In the genomic region with DNA sequence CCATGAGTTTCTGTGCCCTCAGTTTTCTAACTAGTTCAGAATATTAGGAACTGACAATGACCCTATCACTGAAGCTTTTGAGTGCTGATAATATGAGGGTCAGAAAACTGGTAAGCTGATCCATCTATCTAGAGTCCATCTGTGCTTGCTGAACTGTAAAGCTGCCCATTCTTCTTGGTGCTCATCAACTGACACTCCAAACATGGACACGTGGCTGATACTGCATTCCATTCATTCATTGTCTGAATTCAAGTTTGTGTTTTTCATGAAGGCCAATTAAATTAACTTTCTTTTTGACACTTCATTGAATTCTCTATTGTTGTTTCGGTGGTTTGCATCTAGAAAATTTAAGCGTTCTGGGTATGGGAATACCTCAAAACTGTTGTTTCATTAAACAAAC, we compare ENCODE assay signal across 18 cellular contexts. TPM values are rescaled to one million over a fixed set of nuclear protein-coding genes. Genes with fewer than 3 reads are reported as not detected.
DNase-seq lines count a peak whose midpoint lies in the region; ATAC-seq and TF ChIP-seq lines count a peak whose summit lies in the region.
"Had no signal": no experiment of that assay in that cellular context is flagged by ENCODE, and none has a peak within 500 bp of the region (broad histone marks: within the 10 kb centered on the region; RNA-seq: fewer than 3 reads in every experiment).

No MANE protein-coding gene starts in this region.

- H3K4ac ChIP-seq in IMR-90 (ENCODE audit: low read depth, low read length) (peak overlapping the region; percentile 93), trophoblast cell (ENCODE audit: low read depth, low read length) (no peak overlapping the region)

- H4K5ac ChIP-seq in IMR-90 (ENCODE audit: low read depth, low read length), result peak overlapping the region; percentile 19; the same call in 1 of the 2 replicates

- H4K91ac ChIP-seq in IMR-90 (ENCODE audit: insufficient read depth, low read depth, low read length), result peak overlapping the region; percentile 68
- no peak overlapping the region for H4K91ac ChIP-seq in trophoblast cell (ENCODE audit: low read depth, low read length)

- H2AFZ ChIP-seq in IMR-90 (replicated peaks; ENCODE audit: low read length, poor library complexity) (no peak overlapping the region), trophoblast cell (ENCODE audit: insufficient read depth, low read length, poor library complexity) (no peak overlapping the region)
- H2AFZ ChIP-seq: PC-9 had no signal

- H3K4me1 ChIP-seq in IMR-90 (ENCODE audit: control insufficient read depth, insufficient read depth, low read length) (peaks cover 32% of the 10 kb centered on the region), trophoblast cell (ENCODE audit: control insufficient read depth in 1 of 2, insufficient read depth in 2 of 2, low read length in 2 of 2) (peaks cover 7 to 12% of the 10 kb centered on the region in 2 experiments), aorta (ENCODE audit: control insufficient read depth in 1 of 2, insufficient read depth in 2 of 2, low read length in 2 of 2) (peaks cover 0 to 10% of the 10 kb centered on the region in 2 donors), thyroid gland (peaks cover 26 to 42% of the 10 kb centered on the region in 2 donors)

- H2BK20ac ChIP-seq in IMR-90 (ENCODE audit: low read depth, low read length), result peak overlapping the region; percentile 87

- H2BK120ac ChIP-seq in IMR-90 (ENCODE audit: low read depth, low read length) (peak overlapping the region; percentile 80), trophoblast cell (ENCODE audit: insufficient read depth, low read length, poor library complexity) (no peak overlapping the region)

- peaks cover 27 to 54% of the 10 kb centered on the region in 2 experiments for H3K79me1 ChIP-seq in IMR-90 (ENCODE audit: low read depth in 1 of 2, low read length in 2 of 2)
- H3K79me1 ChIP-seq in trophoblast cell (ENCODE audit: low read length), result peaks cover 1% of the 10 kb centered on the region

- CTCF ChIA-PET in IMR-90 (lab: Yijun Ruan, JAX), result interaction anchor here (0.8 kb wide), 1 partner anchor 118 kb away, joined by 3 read pairs; no protein-coding TSS in a partner anchor

- peak overlapping the region; percentile 73 for H2AK9ac ChIP-seq in IMR-90 (replicated peaks; ENCODE audit: low read depth, low read length, poor library complexity)

- H3K9me1 ChIP-seq in IMR-90 (ENCODE audit: insufficient read depth, low read length), result peaks cover 22% of the 10 kb centered on the region

- in situ Hi-C loops in G401 (cut with HindIII; ENCODE audit: low sequenced_read_pairs) (no loop called here), IMR-90 (cut with MboI; ENCODE audit: low sequenced_read_pairs) (no loop called here)

- POLR2A ChIA-PET in IMR-90 (lab: Charles Lee; ENCODE audit: unreplicated experiment), result no interaction called here

- H3K36me3 ChIP-seq in IMR-90 (ENCODE audit: control insufficient read depth, insufficient read depth, low read length), result peaks cover 3% of the 10 kb centered on the region; the same call in 1 of the 2 replicates
- H3K36me3 ChIP-seq in trophoblast cell (ENCODE audit: control insufficient read depth in 1 of 2, insufficient read depth in 2 of 2, low read length in 2 of 2), result no peaks in the 10 kb centered on the region
- no peaks in the 10 kb centered on the region for H3K36me3 ChIP-seq in aorta (ENCODE audit: control insufficient read depth in 1 of 2, insufficient read depth in 2 of 2, low read length in 1 of 2)
- no peaks in the 10 kb centered on the region for H3K36me3 ChIP-seq in thyroid gland

- peak overlapping the region; percentile 93 for H2BK5ac ChIP-seq in IMR-90 (ENCODE audit: low read depth, low read length, poor library complexity, severe bottlenecking)
- no peak overlapping the region for H2BK5ac ChIP-seq in trophoblast cell (ENCODE audit: low read depth, low read length, poor library complexity)

- no peak overlapping the region for H3K9ac ChIP-seq in IMR-90 (ENCODE audit: low read depth, low read length)
- peak overlapping the region; percentile 49 for H3K9ac ChIP-seq in trophoblast cell (ENCODE audit: low read length)

- intact Hi-C loops in IMR-90 (cut with micrococcal nuclease) (loop anchor here (5.0 kb wide), 1 partner anchor 97 kb away; no protein-coding TSS in a partner anchor), aorta (cut with DNase I) (loop anchor here in 1 of 2 donors (5.0 to 10.0 kb wide), 3 partner anchors 55 to 403 kb away; no protein-coding TSS in a partner anchor), thyroid gland (cut with DNase I) (no loop called here)

- no peak for TF ChIP-seq RAD21 in IMR-90 (IDR thresholded peaks at IDR 0.05; ENCODE audit: low read length)

- H2BK15ac ChIP-seq in IMR-90 (ENCODE audit: low read depth, low read length), result peak overlapping the region; percentile 11; the same call in 2 of the 3 replicates

- 20% methylated on average over 1 of the region's 3 CpGs; no CpG with 5 or more reads in 1 of the 2 experiments for WGBS in IMR-90 (ENCODE audit: extremely low coverage in 2 of 2, insufficient read length in 1 of 2), 2 experiments
- no CpG with 5 or more reads among the region's 3 CpGs for WGBS in trophoblast cell (ENCODE audit: extremely low coverage, insufficient coverage, insufficient read length)
- 77 to 81% methylated on average over 3 of the region's 3 CpGs for WGBS in aorta, 2 donors
- 71 to 76% methylated on average over 3 of the region's 3 CpGs for WGBS in thyroid gland, 2 donors

- H4K20me1 ChIP-seq in IMR-90 (ENCODE audit: insufficient read depth, low read length), result no peaks in the 10 kb centered on the region

- dilution Hi-C loops in IMR-90 (cut with HindIII; ENCODE audit: low sequenced_read_pairs, unreplicated experiment), result no loop called here

- no peak overlapping the region for H2BK12ac ChIP-seq in trophoblast cell (ENCODE audit: low read length)

- no peak overlapping the region for H4K12ac ChIP-seq in trophoblast cell (ENCODE audit: low read depth, low read length)

- H3K27ac ChIP-seq in IMR-90 (ENCODE audit: insufficient read depth, low read length) (peak overlapping the region; percentile 8; the same call in 1 of the 2 replicates), trophoblast cell (ENCODE audit: low read depth, low read length) (no peak overlapping the region), aorta (ENCODE audit: low read depth in 1 of 2, low read length in 2 of 2) (no peak overlapping the region), thyroid gland (no peak overlapping the region)
- H3K27ac ChIP-seq: C4-2B, PC-9, SJSA1 had no signal

- BruUV-seq in IMR-90 (replicated peaks; lab: Mats Ljungman, UMichigan), result no TSS peak

- H3K14ac ChIP-seq in IMR-90 (replicated peaks; ENCODE audit: low read depth, low read length) (peak overlapping the region; percentile 73), trophoblast cell (ENCODE audit: low read length) (no peak overlapping the region)

- ATAC-seq in IMR-90 (ENCODE audit: low read depth), result no peak
- ATAC-seq in aorta (ENCODE audit: low FRiP score), result no peak
- no peak for ATAC-seq in GM21723 (IDR thresholded peaks at IDR 0.05; ENCODE audit: unreplicated experiment)

- TF ChIP-seq POLR2A in IMR-90 (IDR thresholded peaks at IDR 0.05; ENCODE audit: low read depth, low read length) (no peak), thyroid gland (IDR thresholded peaks at IDR 0.05) (no peak)

- H3K4me3 ChIP-seq in IMR-90 (ENCODE audit: insufficient read depth, low read depth, low read length) (no peak overlapping the region), trophoblast cell (ENCODE audit: low read depth, low read length) (no peak overlapping the region), aorta (ENCODE audit: low read length in 2 of 2) (no peak overlapping the region), thyroid gland (replicated peaks in 1 of 3) (no peak overlapping the region)
- H3K4me3 ChIP-seq: MG63, PC-9, SJSA1 had no signal

- peak overlapping the region; percentile 85 for H3K23ac ChIP-seq in IMR-90 (ENCODE audit: low read depth, low read length)
- no peak overlapping the region for H3K23ac ChIP-seq in trophoblast cell (ENCODE audit: low read length)

- H2AK5ac ChIP-seq in IMR-90 (ENCODE audit: low read depth, low read length) (peak overlapping the region; percentile 85), trophoblast cell (ENCODE audit: low read length) (no peak overlapping the region)

- peak overlapping the region; percentile 7; the same call in 1 of the 2 replicates for H3K56ac ChIP-seq in IMR-90 (ENCODE audit: extremely low read depth, insufficient read depth, low read length)

- peak; percentile 30 for DNase-seq in G401 (ENCODE audit: low spot score)
- no peak for DNase-seq in IMR-90
- peak; percentile 10 for DNase-seq in foreskin melanocyte
- no peak for DNase-seq in trophoblast cell
- DNase-seq in aorta, result no peak
- DNase-seq in thyroid gland, result no peak
- DNase-seq: ACHN, AML-193, Kasumi-1, MG63, NCI-H1048, NCI-H1436, NCI-H1930, NCI-H226, PC-9 had no signal

- TF ChIP-seq CTCF in IMR-90 (conservative IDR thresholded peaks at IDR 0.05; ENCODE audit: low read depth, low read length) (no peak), thyroid gland (IDR thresholded peaks at IDR 0.05) (no peak)

- H3K27me3 ChIP-seq in IMR-90 (ENCODE audit: control insufficient read depth, insufficient read depth, low read length), result no peaks in the 10 kb centered on the region
- no peaks in the 10 kb centered on the region for H3K27me3 ChIP-seq in trophoblast cell (ENCODE audit: insufficient read depth, low read length)
- no peaks in the 10 kb centered on the region for H3K27me3 ChIP-seq in aorta (ENCODE audit: control insufficient read depth in 1 of 2, insufficient read depth in 2 of 2, low read length in 1 of 2)
- no peaks in the 10 kb centered on the region for H3K27me3 ChIP-seq in thyroid gland
- H3K27me3 ChIP-seq: MG63, SJSA1 had no signal

- no peak overlapping the region; the same call in 1 of the 2 replicates for H3K4me2 ChIP-seq in IMR-90 (ENCODE audit: low read depth, low read length)
- no peak overlapping the region for H3K4me2 ChIP-seq in trophoblast cell (ENCODE audit: low read length)
- H3K4me2 ChIP-seq: PC-9 had no signal

- peak overlapping the region; percentile 83 for H3K18ac ChIP-seq in IMR-90 (ENCODE audit: low read depth, low read length)
- no peak overlapping the region for H3K18ac ChIP-seq in trophoblast cell (ENCODE audit: low read length)

- peak overlapping the region; percentile 82 to 83 for H4K8ac ChIP-seq in IMR-90 (ENCODE audit: low read depth in 2 of 2, low read length in 2 of 2)
- no peak overlapping the region for H4K8ac ChIP-seq in trophoblast cell (ENCODE audit: low read depth, low read length)

- H3K9me3 ChIP-seq in IMR-90 (ENCODE audit: control insufficient read depth, insufficient read depth, low read length) (no peaks in the 10 kb centered on the region), trophoblast cell (ENCODE audit: insufficient read depth, low read depth, low read length) (no peaks in the 10 kb centered on the region), aorta (ENCODE audit: control insufficient read depth, low read length) (no peaks in the 10 kb centered on the region), thyroid gland (no peaks in the 10 kb centered on the region)
- H3K9me3 ChIP-seq: MG63, SJSA1 had no signal

- no peaks in the 10 kb centered on the region for H3K79me2 ChIP-seq in trophoblast cell (ENCODE audit: control insufficient read depth, insufficient read depth, low read length, poor library complexity)

RNA-seq across cellular contexts. Expression of gene NREP, which starts 17.6 kb away (rescaled TPM):
- 2.3 and 6.9 TPM in 2 replicates for total RNA-seq in G401 (2014; rRNA removed; shearing (Covaris generic))
- total RNA-seq in IMR-90 (2012; rRNA removed) (178 and 234 TPM in 2 replicates), aorta (10 to 100 TPM; 26.1 to 33.7 TPM), thyroid gland (10 to 100 TPM in 2 of 4 donors, 1 to 10 TPM in 2; 4.4 to 20.6 (median 11.1) TPM)
- polyA plus RNA-seq in IMR-90 (2012; rRNA removed) (246 and 277 TPM in 2 replicates), aorta (10 to 100 TPM in 1 of 2 donors, 1 to 10 TPM in 1; 8.3 to 18.3 TPM)
- 42.7 and 48.6 TPM in 2 replicates for polyA plus RNA-seq in IMR-90 (2012; cell fraction: cytosol; rRNA removed)
- 62.1 and 406 TPM in 2 replicates for polyA plus RNA-seq in IMR-90 (2012; cell fraction: nucleus; rRNA removed; ENCODE audit: low replicate concordance)
- 166 and 175 TPM in 2 replicates for polyA plus RNA-seq in trophoblast cell (2013)
- total RNA-seq: PC-9 had no signal

Comparison
In these comparisons a context has a peak if more than half of its experiments do, and no peak if none do; other contexts are left out.
1. DNase-seq: peak in G401 (single experiment) and foreskin melanocyte (single experiment); none in IMR-90 (single experiment), trophoblast cell (0 of 2), aorta (0 of 2) and thyroid gland (0 of 2).